ENCODE assay signal across 15 cellular contexts in the genomic region with DNA sequence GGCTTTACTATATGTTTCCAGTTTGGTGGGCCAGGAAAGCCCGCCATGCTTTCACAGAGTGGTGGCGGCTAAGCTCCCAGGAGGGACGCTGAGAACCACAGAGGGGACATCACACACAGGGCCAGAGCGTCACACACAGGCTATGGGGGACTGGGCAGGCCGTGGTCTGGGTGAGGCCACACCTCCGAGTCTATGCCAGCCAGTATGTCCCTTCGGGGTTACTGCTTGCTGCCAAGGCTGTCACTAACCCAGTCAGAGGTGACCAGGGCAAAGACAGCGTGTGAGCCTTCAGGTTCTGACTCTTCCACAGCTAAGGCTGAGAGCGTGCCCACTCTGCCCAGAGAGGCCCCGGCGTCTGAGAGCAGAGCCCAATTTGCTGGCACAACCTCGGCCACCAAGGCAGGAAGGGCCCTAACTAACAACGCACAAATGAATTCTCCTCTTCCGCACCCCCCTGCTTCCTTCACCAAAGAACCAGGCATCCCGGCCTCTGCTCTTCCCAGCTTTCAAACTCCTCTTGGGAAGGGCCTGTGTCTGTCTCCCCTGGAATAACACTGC. TPM values are rescaled to one million over a fixed set of nuclear protein-coding genes. Genes with fewer than 3 reads are reported as not detected.
DNase-seq lines count a peak whose midpoint lies in the region; ATAC-seq, FAIRE-seq and TF ChIP-seq lines count a peak whose summit lies in the region.
"Had no signal": no experiment of that assay in that cellular context is flagged by ENCODE, and none has a peak within 500 bp of the region (broad histone marks: within the 10 kb centered on the region; RNA-seq: fewer than 3 reads in every experiment).

No MANE protein-coding gene starts in this region.

- no peaks in the 10 kb centered on the region for H3K36me3 ChIP-seq in breast epithelium
- H3K36me3 ChIP-seq in mammary epithelial cell (ENCODE audit: insufficient read depth, low read length): no peaks in the 10 kb centered on the region
- peaks cover 2 to 7% of the 10 kb centered on the region in 2 experiments for H3K36me3 ChIP-seq in GM12878 (ENCODE audit: control insufficient read depth in 2 of 2, insufficient read depth in 2 of 2, low read length in 1 of 2)
- H3K36me3 ChIP-seq in muscle layer of colon (ENCODE audit: insufficient read depth, low read length): peaks cover 11% of the 10 kb centered on the region
- no peaks in the 10 kb centered on the region for H3K36me3 ChIP-seq in aorta (ENCODE audit: control insufficient read depth in 1 of 2, insufficient read depth in 2 of 2, low read length in 1 of 2)
- H3K36me3 ChIP-seq: ovary had no signal

- no TSS peak for BruUV-seq in mammary epithelial cell (replicated peaks; lab: Mats Ljungman, UMichigan)
- no TSS peak for BruUV-seq in GM12878 (replicated peaks; lab: Mats Ljungman, UMichigan)

- H3K27me3 ChIP-seq in breast epithelium: no peaks in the 10 kb centered on the region
- H3K27me3 ChIP-seq in mammary epithelial cell (ENCODE audit: insufficient read depth, low read length): no peaks in the 10 kb centered on the region
- H3K27me3 ChIP-seq in GM12878 (replicated peaks in 1 of 2; ENCODE audit: control insufficient read depth in 2 of 2, insufficient read depth in 2 of 2, low read length in 1 of 2): no peaks in the 10 kb centered on the region
- no peaks in the 10 kb centered on the region for H3K27me3 ChIP-seq in muscle layer of colon (ENCODE audit: control insufficient read depth in 1 of 2, insufficient read depth in 2 of 2, low read length in 2 of 2)
- no peaks in the 10 kb centered on the region for H3K27me3 ChIP-seq in aorta (ENCODE audit: control insufficient read depth in 1 of 2, insufficient read depth in 2 of 2, low read length in 1 of 2)
- H3K27me3 ChIP-seq: ovary had no signal

- ATAC-seq in GM12878 (no peak), aorta (ENCODE audit: low FRiP score) (no peak), GM18511 (IDR thresholded peaks at IDR 0.05; ENCODE audit: unreplicated experiment) (no peak)

- TF ChIP-seq POLR2A in breast epithelium (IDR thresholded peaks at IDR 0.05) (no peak), GM12878 (IDR thresholded peaks at IDR 0.05; ENCODE audit: low read depth, low read length) (no peak)

- H3K27ac ChIP-seq in breast epithelium (peak overlapping the region; percentile 83 to 93), mammary epithelial cell (ENCODE audit: insufficient read depth, low read depth, low read length) (no peak overlapping the region), GM12878 (ENCODE audit: control insufficient read depth, insufficient read depth) (no peak overlapping the region), muscle layer of colon (ENCODE audit: low read depth, low read length) (peak overlapping the region; percentile 98), aorta (ENCODE audit: low read depth in 1 of 2, low read length in 2 of 2) (peak overlapping the region; percentile 23 to 91)

- H3K79me2 ChIP-seq in mammary epithelial cell (ENCODE audit: insufficient read depth, low read length): no peaks in the 10 kb centered on the region
- H3K79me2 ChIP-seq in GM12878 (ENCODE audit: control insufficient read depth, insufficient read depth, low read length): peaks cover 32% of the 10 kb centered on the region

- no peak overlapping the region for H3K4me3 ChIP-seq in breast epithelium
- no peak overlapping the region for H3K4me3 ChIP-seq in mammary epithelial cell (replicated peaks in 1 of 3; ENCODE audit: insufficient read depth in 1 of 3, low read depth in 2 of 3, low read length in 3 of 3)
- no peak overlapping the region for H3K4me3 ChIP-seq in GM12878
- H3K4me3 ChIP-seq in muscle layer of colon (ENCODE audit: low read depth in 1 of 2, low read length in 2 of 2): peak overlapping the region in 1 of 2 donors; percentile 52
- H3K4me3 ChIP-seq in aorta (ENCODE audit: low read length in 2 of 2): no peak overlapping the region
- H3K4me3 ChIP-seq: ovary had no signal

- H3K9me3 ChIP-seq in breast epithelium (no peaks in the 10 kb centered on the region), mammary epithelial cell (replicated peaks; ENCODE audit: insufficient read depth, low read length) (no peaks in the 10 kb centered on the region), GM12878 (replicated peaks; ENCODE audit: control insufficient read depth, insufficient read depth, low read length) (no peaks in the 10 kb centered on the region), muscle layer of colon (ENCODE audit: low read length) (no peaks in the 10 kb centered on the region), aorta (ENCODE audit: control insufficient read depth, low read length) (no peaks in the 10 kb centered on the region)
- H3K9me3 ChIP-seq: ovary had no signal

- H3K4me2 ChIP-seq in mammary epithelial cell (ENCODE audit: insufficient read depth, low read depth, low read length) (no peak overlapping the region), GM12878 (ENCODE audit: control insufficient read depth, insufficient read depth) (peak overlapping the region; percentile 99)

- POLR2A ChIA-PET in GM12878 (lab: Charles Lee): no interaction called here

- in situ Hi-C loops in mammary epithelial cell (cut with MboI; ENCODE audit: low sequenced_read_pairs in 2 of 2): no loop called here
- in situ Hi-C loops in GM12878 (cut with MboI): no loop called here

- RAD21 ChIA-PET in GM12878 (lab: Charles Lee; ENCODE audit: unreplicated experiment): no interaction called here

- WGBS in mammary epithelial cell (ENCODE audit: low coverage, missing lambda C conversion rate): 61% methylated on average over 14 of the region's 15 CpGs
- WGBS in GM12878 (ENCODE audit: insufficient coverage, insufficient replicate concordance, low lambda C conversion rate, missing lambda C conversion rate): 95% methylated on average over 15 of the region's 15 CpGs
- 43 to 45% methylated on average over 15 of the region's 15 CpGs for WGBS in aorta, 2 donors

- intact Hi-C loops in breast epithelium (cut with DNase I; ENCODE audit: low total_unique reads) (no loop called here), mammary epithelial cell (cut with micrococcal nuclease) (loop anchor here (10.0 kb wide), 1 partner anchor 198 kb away; no protein-coding TSS in a partner anchor), GM12878 (cut with micrococcal nuclease; ENCODE audit: unreplicated experiment) (loop anchor here (10.0 kb wide), 2 partner anchors 102 to 198 kb away; a partner anchor contains a TSS), aorta (cut with DNase I) (loop anchor here in 1 of 2 donors (10.0 kb wide), 1 partner anchor 198 kb away; no protein-coding TSS in a partner anchor)

- H2AFZ ChIP-seq in mammary epithelial cell (ENCODE audit: low read depth, low read length): no peak overlapping the region
- no peak overlapping the region for H2AFZ ChIP-seq in GM12878 (ENCODE audit: control insufficient read depth, low read depth, low read length)

- SMC1A ChIA-PET in GM12878 (lab: Charles Lee; ENCODE audit: uncharacterized antibody, unreplicated experiment): no interaction called here

- CTCF ChIA-PET in mammary epithelial cell (lab: Charles Lee; ENCODE audit: low non-redundant PET): no interaction called here
- CTCF ChIA-PET in GM12878 (lab: Yijun Ruan, JAX): no interaction called here

- TF ChIP-seq EP300 in GM12878 (IDR thresholded peaks at IDR 0.05; ENCODE audit: borderline replicate concordance in 1 of 2, control insufficient read depth in 1 of 2, low read depth in 2 of 2, low read length in 2 of 2): no peak

- TF ChIP-seq RAD21 in GM12878 (IDR thresholded peaks at IDR 0.05; ENCODE audit: insufficient read depth, low read depth, low read length): no peak

- FAIRE-seq in GM12878 (lab: Jason Lieb, UNC): no peak

- dilution Hi-C loops in mammary epithelial cell (cut with HindIII; ENCODE audit: low sequenced_read_pairs): no loop called here

- H3K4me1 ChIP-seq in breast epithelium (peaks cover 8 to 19% of the 10 kb centered on the region in 2 donors), mammary epithelial cell (ENCODE audit: insufficient read depth, low read length) (peaks cover 32% of the 10 kb centered on the region), GM12878 (ENCODE audit: control insufficient read depth, insufficient read depth, low read length) (peaks cover 9% of the 10 kb centered on the region; the same call in 1 of the 2 replicates), muscle layer of colon (ENCODE audit: insufficient read depth, low read length) (peaks cover 66% of the 10 kb centered on the region), aorta (ENCODE audit: control insufficient read depth in 1 of 2, insufficient read depth in 2 of 2, low read length in 2 of 2) (no peaks in the 10 kb centered on the region)

- no peaks in the 10 kb centered on the region for H4K20me1 ChIP-seq in mammary epithelial cell (ENCODE audit: insufficient read depth, low read length)
- H4K20me1 ChIP-seq in GM12878 (ENCODE audit: control insufficient read depth, insufficient read depth): no peaks in the 10 kb centered on the region

- TF ChIP-seq CTCF in breast epithelium (IDR thresholded peaks at IDR 0.05) (no peak), mammary epithelial cell (conservative IDR thresholded peaks at IDR 0.05 in 1 of 2, IDR thresholded peaks at IDR 0.05 in 1 of 2; ENCODE audit: extremely low read depth in 1 of 2, insufficient read depth in 1 of 2, low read depth in 1 of 2, low read length in 2 of 2) (no peak), GM12878 (IDR thresholded peaks at IDR 0.05 in 2 of 3, conservative IDR thresholded peaks at IDR 0.05 in 1 of 3; ENCODE audit: control insufficient read depth in 2 of 3, extremely low read depth in 1 of 3, insufficient read depth in 1 of 3, low read depth in 3 of 3, low read length in 3 of 3) (no peak)

- H3K9ac ChIP-seq in mammary epithelial cell (ENCODE audit: insufficient read depth, low read length): no peak overlapping the region
- no peak overlapping the region for H3K9ac ChIP-seq in GM12878 (ENCODE audit: control insufficient read depth, insufficient read depth, low read length)
- peak overlapping the region; percentile 63 for H3K9ac ChIP-seq in muscle layer of colon (ENCODE audit: low read length)

- DNase-seq in breast epithelium (ENCODE audit: low spot score in 2 of 2) (no peak), mammary epithelial cell (no peak), GM12878 (ENCODE audit: low read depth, low spot score) (no peak), aorta (no peak), NCI-H1048 (lab: John Stamatoyannopoulos, UW) (no peak), SHP77 treated with DMSO at 0.1 percent for 48 hours (lab: John Stamatoyannopoulos, UW) (no peak)
- DNase-seq: activated naive CD4-positive, alpha-beta T cell treated with anti-CD3 and anti-CD28 coated beads, Interleukin-2, amount 50 U/mL, for 16 hours; foreskin melanocyte; GF-D8; NCI-H1092 treated with DMSO at 0.1 percent for 48 hours; ovary; SIG-M5; T1000 had no signal

RNA-seq across cellular contexts. Expression of a gene that starts 2.9 kb away (rescaled TPM):
- total RNA-seq in breast epithelium (1 to 10 TPM; 2.9 to 4.0 (median 3.8) TPM), mammary epithelial cell (1 to 10 TPM; 1.8 to 4.3 TPM), GM12878 (2014; rRNA removed) (17.4 and 18.6 TPM in 2 replicates), GM12878 (2014; rRNA removed; fragmentation: Illumina TruSeq; extraction: Trizol) (7.5 TPM in 2 replicates), GM12878 (2021) (15.4 and 15.5 TPM in 2 replicates), aorta (1 to 10 TPM; 1.3 to 1.8 TPM)
- polyA plus RNA-seq in mammary epithelial cell (1.7 TPM), GM12878 (2011; rRNA removed) (8.7 and 10.5 TPM in 2 replicates), GM12878 (2014; fragmentation: Illumina TruSeq; extraction: Trizol) (10.1 and 11.1 TPM in 2 replicates), GM12878 (2014; fragmentation: Nextera tagmentation; extraction: Ambion mirVana) (10 to 100 TPM in 1 of 2 experiments, 1 to 10 TPM in 1; 4.7 to 21.4 TPM), GM12878 (2014; rRNA removed) (14.7 and 15.3 TPM in 2 replicates), GM12878 (2016; fragmentation: Nextera tagmentation; extraction: Ambion mirVana) (10 to 100 TPM; 11.1 to 12.9 TPM), aorta (1 to 10 TPM in 1 of 2 donors, under 1 TPM in 1; 0.13 to 2.1 TPM)
- not detected for polyA minus RNA-seq in mammary epithelial cell
- total RNA-seq in GM12878 (2013; cell fraction: nucleolus; rRNA removed): 7.8 and 8.4 TPM in 2 replicates
- polyA plus RNA-seq in GM12878 (2011; ENCODE audit: low read depth): 7.0 TPM
- 8.8 and 10.5 TPM in 2 replicates for polyA plus RNA-seq in GM12878 (2011; cell fraction: cytosol; rRNA removed)
- polyA plus RNA-seq in GM12878 (2011; cell fraction: nucleus; rRNA removed): 5.9 and 8.4 TPM in 2 replicates
- polyA plus RNA-seq in GM12878 (2012): 6.8 and 11.0 TPM in 2 replicates
- polyA minus RNA-seq in GM12878 (2011; rRNA and poly(A)+ RNA removed): 11.8 and 12.4 TPM in 2 replicates
- 4.1 and 5.9 TPM in 2 replicates for polyA minus RNA-seq in GM12878 (2011; cell fraction: cytosol; rRNA and poly(A)+ RNA removed)
- polyA minus RNA-seq in GM12878 (2011; cell fraction: nucleus; rRNA and poly(A)+ RNA removed): 3.4 and 8.3 TPM in 2 replicates

RNA-seq across cellular contexts. Expression of a gene that starts 33.7 kb away (rescaled TPM):
- total RNA-seq in breast epithelium (10 to 100 TPM; 39.7 to 61.1 (median 57.0) TPM), mammary epithelial cell (10 to 100 TPM; 41.7 to 59.0 TPM), GM12878 (2014; rRNA removed) (15.8 and 16.1 TPM in 2 replicates), GM12878 (2014; rRNA removed; fragmentation: Illumina TruSeq; extraction: Trizol) (9.7 and 11.2 TPM in 2 replicates), GM12878 (2021) (24.7 and 25.9 TPM in 2 replicates), aorta (10 to 100 TPM; 53.4 to 81.8 TPM)
- polyA plus RNA-seq in mammary epithelial cell (10.5 TPM), GM12878 (2011; rRNA removed) (11.3 and 15.8 TPM in 2 replicates), GM12878 (2014; fragmentation: Illumina TruSeq; extraction: Trizol) (4.9 and 9.2 TPM in 2 replicates), GM12878 (2014; fragmentation: Nextera tagmentation; extraction: Ambion mirVana) (1 to 10 TPM; 1.1 to 1.7 TPM), GM12878 (2014; rRNA removed) (15.5 and 17.5 TPM in 2 replicates), GM12878 (2016; fragmentation: Nextera tagmentation; extraction: Ambion mirVana) (1 to 10 TPM; 8.8 to 9.7 TPM), aorta (10 to 100 TPM; 12.5 to 85.0 TPM)
- 58.9 TPM for polyA minus RNA-seq in mammary epithelial cell
- total RNA-seq in GM12878 (2013; cell fraction: nucleolus; rRNA removed): 128 and 142 TPM in 2 replicates
- polyA plus RNA-seq in GM12878 (2011; ENCODE audit: low read depth): 13.6 TPM
- 16.1 and 19.6 TPM in 2 replicates for polyA plus RNA-seq in GM12878 (2011; cell fraction: cytosol; rRNA removed)
- 46.2 and 61.2 TPM in 2 replicates for polyA plus RNA-seq in GM12878 (2011; cell fraction: nucleus; rRNA removed)
- polyA plus RNA-seq in GM12878 (2012): 20.4 and 26.4 TPM in 2 replicates
- polyA minus RNA-seq in GM12878 (2011; rRNA and poly(A)+ RNA removed): 26.3 and 41.5 TPM in 2 replicates
- polyA minus RNA-seq in GM12878 (2011; cell fraction: cytosol; rRNA and poly(A)+ RNA removed): 10.0 and 11.7 TPM in 2 replicates
- polyA minus RNA-seq in GM12878 (2011; cell fraction: nucleus; rRNA and poly(A)+ RNA removed): 23.5 and 24.2 TPM in 2 replicates

Comparison
In these comparisons a context has a peak if more than half of its experiments do, and no peak if none do; other contexts are left out.
1. H3K27ac ChIP-seq: peak in breast epithelium (2 of 2), muscle layer of colon (single experiment) and aorta (2 of 2); none in mammary epithelial cell (single experiment) and GM12878 (single experiment).